Comparison of ENCODE assay signal across 22 cellular contexts in genomic region chr4:99467908-99468307, GRCh38. TPM values are rescaled to one million over a fixed set of nuclear protein-coding genes. Genes with fewer than 3 reads are reported as not detected.
DNase-seq lines count a peak whose midpoint lies in the region; ATAC-seq, FAIRE-seq and TF ChIP-seq lines count a peak whose summit lies in the region.
"Had no signal": no experiment of that assay in that cellular context is flagged by ENCODE, and none has a peak within 500 bp of the region (broad histone marks: within the 10 kb centered on the region; RNA-seq: fewer than 3 reads in every experiment).

No MANE protein-coding gene starts in this region.

- WGBS in neuronal stem cell (ENCODE audit: extremely low coverage in 2 of 2, insufficient read length in 2 of 2, insufficient replicate concordance in 1 of 2), 2 donors = no CpG with 5 or more reads among the region's 2 CpGs

- ATAC-seq in HG02623 (IDR thresholded peaks at IDR 0.05; ENCODE audit: unreplicated experiment) = no peak
- ATAC-seq: CD8-positive, alpha-beta T cell; GM23338 had no signal

- POLR2A ChIA-PET in PC-9 (lab: Charles Lee; ENCODE audit: unreplicated experiment) = no interaction called here

- no peak overlapping the region for H3K14ac ChIP-seq in neuronal stem cell (ENCODE audit: low read length)

- intact Hi-C loops in PC-9 (cut with micrococcal nuclease; ENCODE audit: unreplicated experiment) = no loop called here

- H3K79me2 ChIP-seq in Karpas-422 (ENCODE audit: low read length) (no peaks in the 10 kb centered on the region), PC-9 (ENCODE audit: low read depth) (no peaks in the 10 kb centered on the region)

- H3K18ac ChIP-seq in neuronal stem cell (ENCODE audit: low read length) = no peak overlapping the region

- no peak overlapping the region for H2BK12ac ChIP-seq in neuronal stem cell (ENCODE audit: low read length)

- no peaks in the 10 kb centered on the region; the same call in 1 of the 2 replicates for H3F3A ChIP-seq in PC-9 (ENCODE audit: insufficient read depth, low read depth)

- DNase-seq in Karpas-422 = no peak
- DNase-seq in PC-9 = no peak
- DNase-seq in medulla oblongata (ENCODE audit: extremely low spot score) = peak; percentile 40
- no peak for DNase-seq in neuronal stem cell (ENCODE audit: low spot score)
- DNase-seq in activated CD4-positive, alpha-beta T cell treated with anti-CD3 and anti-CD28 coated beads for 48 hours = no peak
- no peak for DNase-seq in GM19239 (ENCODE audit: insufficient read length, low spot score)
- no peak for DNase-seq in superior temporal gyrus (ENCODE audit: extremely low spot score)
- DNase-seq: CD8-positive, alpha-beta T cell; COR-L47; DMS153; DMS79 treated with DMSO at 0.1 percent for 48 hours; EL; H7 had no signal

- no peak overlapping the region for H4K91ac ChIP-seq in neuronal stem cell (ENCODE audit: low read depth, low read length, poor library complexity)

- H2AFZ ChIP-seq in Karpas-422 (ENCODE audit: low read length) (0 out of 2 replicates have a peak overlapping the region, but pooled peaks have one; percentile 7), PC-9 (0 out of 2 replicates have a peak overlapping the region, but pooled peaks have one; percentile 59), neuronal stem cell (ENCODE audit: low read length) (peak overlapping the region; percentile 86)
- H2AFZ ChIP-seq: GM23338 had no signal

- CTCF ChIA-PET in PC-9 (lab: Charles Lee) = no interaction called here

- H2AK5ac ChIP-seq in neuronal stem cell (ENCODE audit: low read depth, low read length) = no peak overlapping the region

- H3K4me1 ChIP-seq in Karpas-422 (ENCODE audit: low read length) = peaks cover 7% of the 10 kb centered on the region
- no peaks in the 10 kb centered on the region for H3K4me1 ChIP-seq in PC-9 (replicated peaks; ENCODE audit: insufficient read depth)
- peaks cover 0 to 12% of the 10 kb centered on the region in 2 donors for H3K4me1 ChIP-seq in neuronal stem cell (ENCODE audit: control insufficient read depth in 2 of 2, insufficient read depth in 1 of 2, low read depth in 1 of 2, low read length in 2 of 2)

- no peaks in the 10 kb centered on the region for H3K36me3 ChIP-seq in Karpas-422 (ENCODE audit: insufficient read depth, low read length)
- H3K36me3 ChIP-seq in PC-9 (ENCODE audit: low read depth) = no peaks in the 10 kb centered on the region
- no peaks in the 10 kb centered on the region for H3K36me3 ChIP-seq in neuronal stem cell (replicated peaks in 1 of 2; ENCODE audit: control insufficient read depth in 2 of 2, insufficient read depth in 2 of 2, low read length in 2 of 2)

- H4K20me1 ChIP-seq in Karpas-422 (ENCODE audit: insufficient read depth, low read depth, low read length) = no peaks in the 10 kb centered on the region
- H4K20me1 ChIP-seq in PC-9 (ENCODE audit: insufficient read depth) = no peaks in the 10 kb centered on the region

- H2BK15ac ChIP-seq in neuronal stem cell (ENCODE audit: low read length) = no peak overlapping the region

- no peaks in the 10 kb centered on the region for H3K79me1 ChIP-seq in neuronal stem cell (ENCODE audit: low read depth, low read length)

- H3K9me3 ChIP-seq in Karpas-422 (ENCODE audit: low read length) (no peaks in the 10 kb centered on the region), PC-9 (ENCODE audit: insufficient read depth, low read depth) (no peaks in the 10 kb centered on the region), neuronal stem cell (replicated peaks in 1 of 2; ENCODE audit: control insufficient read depth in 2 of 2, insufficient read depth in 1 of 2, low read depth in 1 of 2, low read length in 2 of 2) (no peaks in the 10 kb centered on the region)

- no peak overlapping the region for H2BK5ac ChIP-seq in neuronal stem cell (ENCODE audit: low read length)

- no peaks in the 10 kb centered on the region for H3K9me2 ChIP-seq in Karpas-422 (replicated peaks; ENCODE audit: insufficient read depth, low read length)
- H3K9me2 ChIP-seq in PC-9 (ENCODE audit: insufficient read depth) = no peaks in the 10 kb centered on the region

- H3K27ac ChIP-seq in Karpas-422 (ENCODE audit: low read length) (no peak overlapping the region), PC-9 (no peak overlapping the region), neuronal stem cell (replicated peaks; ENCODE audit: low read length) (no peak overlapping the region)

- no peak overlapping the region for H4K8ac ChIP-seq in neuronal stem cell (ENCODE audit: low read depth, low read length)

- no peak overlapping the region for H3K4ac ChIP-seq in neuronal stem cell (ENCODE audit: low read length)

- TF ChIP-seq CTCF in PC-9 (conservative IDR thresholded peaks at IDR 0.05) = no peak

- H3K4me2 ChIP-seq in Karpas-422 (ENCODE audit: low read depth, low read length, poor library complexity, severe bottlenecking) = no peak overlapping the region
- H3K4me2 ChIP-seq in PC-9 = no peak overlapping the region
- H3K4me2 ChIP-seq in neuronal stem cell (ENCODE audit: insufficient read depth, low read length, poor library complexity, severe bottlenecking) = no peak overlapping the region
- H3K4me2 ChIP-seq: GM23338 had no signal

- H3K9ac ChIP-seq in Karpas-422 (ENCODE audit: low read length) (no peak overlapping the region), neuronal stem cell (ENCODE audit: low read depth, low read length, poor library complexity) (no peak overlapping the region)

- H3K27me3 ChIP-seq in Karpas-422 (ENCODE audit: low read length) (no peaks in the 10 kb centered on the region), PC-9 (ENCODE audit: insufficient read depth, low read depth) (no peaks in the 10 kb centered on the region), neuronal stem cell (ENCODE audit: control insufficient read depth in 3 of 3, insufficient read depth in 3 of 3, low read depth in 1 of 3, low read length in 3 of 3) (no peaks in the 10 kb centered on the region)

- FAIRE-seq in GM19239 (lab: Jason Lieb, UNC) = no peak
- FAIRE-seq: D721Med, G401.6, GM12891 had no signal

- no peak overlapping the region for H3K23ac ChIP-seq in neuronal stem cell (ENCODE audit: low read depth, low read length, poor library complexity)

- BruUV-seq in PC-9 (replicated peaks; lab: Mats Ljungman, UMichigan) = no TSS peak

- H3K4me3 ChIP-seq in Karpas-422 (ENCODE audit: low read length) (no peak overlapping the region), PC-9 (no peak overlapping the region), neuronal stem cell (ENCODE audit: low read length in 2 of 2) (no peak overlapping the region)
- H3K4me3 ChIP-seq: GM23338 had no signal

- H2BK120ac ChIP-seq in neuronal stem cell (ENCODE audit: low read depth, low read length) = no peak overlapping the region

RNA-seq across cellular contexts. Expression of gene ADH7, which starts 32.8 kb away (rescaled TPM):
- not detected in 2 replicates for total RNA-seq in Karpas-422 (2014; rRNA removed; shearing (Covaris generic); ENCODE audit: low replicate concordance)
- not detected in 2 replicates for total RNA-seq in PC-9 (2021)
- not detected for polyA plus RNA-seq in neuronal stem cell (2013, experiment 1 of 2)
- polyA plus RNA-seq in neuronal stem cell (2013, experiment 2 of 2) = not detected
- total RNA-seq: A172; CD8-positive, alpha-beta T cell; GM23338; H7; HT-29 had no signal
- polyA plus RNA-seq: BJ, CD14-positive monocyte, GM23338 had no signal

RNA-seq across cellular contexts. Expression of gene C4orf17, which starts 42.9 kb away (rescaled TPM):
- not detected in 2 replicates for total RNA-seq in Karpas-422 (2014; rRNA removed; shearing (Covaris generic); ENCODE audit: low replicate concordance)
- not detected in 2 replicates for total RNA-seq in PC-9 (2021)
- not detected for polyA plus RNA-seq in neuronal stem cell (2013, experiment 1 of 2)
- not detected for polyA plus RNA-seq in neuronal stem cell (2013, experiment 2 of 2)
- total RNA-seq: A172; CD8-positive, alpha-beta T cell; GM23338; H7; HT-29 had no signal
- polyA plus RNA-seq: BJ, CD14-positive monocyte, GM23338 had no signal

Comparison
In these comparisons a context has a peak if more than half of its experiments do, and no peak if none do; other contexts are left out.
1. H2AFZ ChIP-seq: peak in every context shown above with its lines; median percentile 86 in neuronal stem cell; 59 in PC-9; 7 in Karpas-422.